Comparison of ENCODE assay signal across 8 cellular contexts in genomic region chr10:31770307-31770902, GRCh38.
DNase-seq lines count a peak whose midpoint lies in the region; ATAC-seq and TF ChIP-seq lines count a peak whose summit lies in the region.

No MANE protein-coding gene starts in this region.

- no peaks in the 10 kb centered on the region for H3K4me1 ChIP-seq in naive thymus-derived CD4-positive, alpha-beta T cell (ENCODE audit: control insufficient read depth in 2 of 2, insufficient read depth in 2 of 2, low read length in 2 of 2)
- H3K4me1 ChIP-seq in transverse colon = no peaks in the 10 kb centered on the region

- H3K36me3 ChIP-seq in naive thymus-derived CD4-positive, alpha-beta T cell (ENCODE audit: control insufficient read depth in 2 of 3, insufficient read depth in 3 of 3, low read length in 3 of 3) = no peaks in the 10 kb centered on the region
- no peaks in the 10 kb centered on the region for H3K36me3 ChIP-seq in transverse colon

- intact Hi-C loops in naive thymus-derived CD4-positive, alpha-beta T cell (cut with micrococcal nuclease) = loop anchor here (1.0 kb wide), 4 partner anchors 687 to 1043 kb away; no protein-coding TSS in a partner anchor
- intact Hi-C loops in transverse colon (cut with DNase I; ENCODE audit: low total_unique reads) = no loop called here

- 57% methylated on average over 7 to 8 of the region's 8 CpGs for WGBS in transverse colon (ENCODE audit: low coverage in 1 of 2), 2 donors

- no peaks in the 10 kb centered on the region for H3K9me3 ChIP-seq in naive thymus-derived CD4-positive, alpha-beta T cell (ENCODE audit: control insufficient read depth in 2 of 3, low read length in 3 of 3)
- H3K9me3 ChIP-seq in transverse colon = no peaks in the 10 kb centered on the region

- POLR2A ChIA-PET in naive thymus-derived CD4-positive, alpha-beta T cell (lab: Charles Lee) = interaction anchor here (0.6 kb wide), 1 partner anchor 889 kb away, joined by 3 read pairs; no protein-coding TSS in a partner anchor

- no peak overlapping the region for H3K27ac Mint-ChIP-seq in naive thymus-derived CD4-positive, alpha-beta T cell

- in situ Hi-C loops in transverse colon (cut with MboI; ENCODE audit: low pct_ligation_motif_present in 1 of 4, low pct_unique_long_range_greater_than_20kb in 1 of 4, low sequenced_read_pairs in 3 of 4) = loop anchor here in 2 of 4 donors (25.0 kb wide), 2 partner anchors 633 to 983 kb away; no protein-coding TSS in a partner anchor

- H3K27me3 Mint-ChIP-seq in naive thymus-derived CD4-positive, alpha-beta T cell = no peaks in the 10 kb centered on the region

- H3K27ac ChIP-seq in coronary artery (no peak overlapping the region), transverse colon (peak overlapping the region in 2 of 4 donors; percentile 5 to 24)
- H3K27ac ChIP-seq in naive thymus-derived CD4-positive, alpha-beta T cell (ENCODE audit: low read depth, low read length) = no peak overlapping the region

- H3K4me3 ChIP-seq in coronary artery = no peak overlapping the region
- no peak overlapping the region for H3K4me3 ChIP-seq in naive thymus-derived CD4-positive, alpha-beta T cell (ENCODE audit: low read length)
- H3K4me3 ChIP-seq in transverse colon = no peak overlapping the region

- no peak for TF ChIP-seq POLR2A in transverse colon (IDR thresholded peaks at IDR 0.05)

- peaks cover 0 to 1% (median 0%) of the 10 kb centered on the region in 11 donors for H3K9me3 Mint-ChIP-seq in naive thymus-derived CD4-positive, alpha-beta T cell

- no peaks in the 10 kb centered on the region for H3K36me3 Mint-ChIP-seq in naive thymus-derived CD4-positive, alpha-beta T cell

- CTCF ChIA-PET in naive thymus-derived CD4-positive, alpha-beta T cell (lab: Charles Lee) = interaction anchor here (0.6 to 3.0 kb wide), 11 partner anchors 9 to 1044 kb away, joined by 3 to 14 read pairs (median 4); partner anchors contain the start of gene ZNF438

- no peak for TF ChIP-seq EP300 in transverse colon (IDR thresholded peaks at IDR 0.05; ENCODE audit: low read depth)

- peak; percentile 25 for TF ChIP-seq CTCF in coronary artery (IDR thresholded peaks at IDR 0.05)
- TF ChIP-seq CTCF in transverse colon (IDR thresholded peaks at IDR 0.05) = peak; percentile 67 to 79 (median 76)

- no peak overlapping the region for H3K4me3 Mint-ChIP-seq in naive thymus-derived CD4-positive, alpha-beta T cell

- H3K4me1 Mint-ChIP-seq in naive thymus-derived CD4-positive, alpha-beta T cell = no peaks in the 10 kb centered on the region

- ATAC-seq in HG03558 (IDR thresholded peaks at IDR 0.05; ENCODE audit: extremely low read depth, unreplicated experiment) = peak; percentile 58
- peak; percentile 68 to 76 for ATAC-seq in activated CD4-positive, CD25-positive, alpha-beta regulatory T cell treated with anti-CD3 and anti-CD28 coated beads, Interleukin-2, amount 50 U/mL, for 24 hours
- peak; percentile 92 for ATAC-seq in naive thymus-derived CD4-positive, alpha-beta T cell

- DNase-seq in activated gamma-delta T cell treated with Interleukin-2 at 50 U/mL for 16 hours (peak; percentile 52), activated gamma-delta T cell (lab: John Stamatoyannopoulos, UW) (no peak), coronary artery (ENCODE audit: low spot score) (no peak), transverse colon (peak; percentile 55), NCI-H524 treated with DMSO at 0.1 percent for 48 hours (lab: John Stamatoyannopoulos, UW) (no peak)
- peak; percentile 27 to 69 (median 57) for DNase-seq in naive thymus-derived CD4-positive, alpha-beta T cell

- no peaks in the 10 kb centered on the region for H3K27me3 ChIP-seq in naive thymus-derived CD4-positive, alpha-beta T cell (ENCODE audit: control insufficient read depth in 2 of 2, insufficient read depth in 2 of 2, low read length in 2 of 2)
- no peaks in the 10 kb centered on the region for H3K27me3 ChIP-seq in transverse colon

Comparison
In these comparisons a context has a peak if more than half of its experiments do, and no peak if none do; other contexts are left out.
1. DNase-seq: peak in activated gamma-delta T cell treated with Interleukin-2 at 50 U/mL for 16 hours (single experiment), naive thymus-derived CD4-positive, alpha-beta T cell (9 of 9) and transverse colon (single experiment); none in activated gamma-delta T cell (single experiment), coronary artery (single experiment) and NCI-H524 treated with DMSO at 0.1 percent for 48 hours (single experiment).
2. Peak in every context shown above with its lines, with median percentiles within 50 percentile points of each other: ATAC-seq.